In genomic region chr5:2542026-2542425, GRCh38 we compare ENCODE assay signal across 15 cellular contexts.
DNase-seq lines count a peak whose midpoint lies in the region; ATAC-seq and TF ChIP-seq lines count a peak whose summit lies in the region.
"Had no signal": no experiment of that assay in that cellular context is flagged by ENCODE, and none has a peak within 500 bp of the region (broad histone marks: within the 10 kb centered on the region; RNA-seq: fewer than 3 reads in every experiment).

No MANE protein-coding gene starts in this region.

- no peak overlapping the region for H2BK12ac ChIP-seq in H9 (ENCODE audit: insufficient read length, low read depth, low read length)

- no peak overlapping the region for H2BK20ac ChIP-seq in H9 (ENCODE audit: low read depth, low read length, poor library complexity, severe bottlenecking)

- no peak overlapping the region for H2BK5ac ChIP-seq in H9 (ENCODE audit: insufficient read length, low read length)

- no peaks in the 10 kb centered on the region for H4K20me1 ChIP-seq in BLaER1
- H4K20me1 ChIP-seq in H9 (ENCODE audit: control insufficient read depth, insufficient read depth, insufficient read length), result no peaks in the 10 kb centered on the region
- H4K20me1 ChIP-seq in neural progenitor cell (ENCODE audit: low read depth), result no peaks in the 10 kb centered on the region

- H3K4me1 ChIP-seq in BLaER1, result peaks cover 55% of the 10 kb centered on the region
- H3K4me1 ChIP-seq in H9 (ENCODE audit: insufficient read depth, low read length), result 0 out of 2 replicates have a peak, but pooled peaks cover 2% of the 10 kb centered on the region
- H3K4me1 ChIP-seq in neural progenitor cell, result peaks cover 27% of the 10 kb centered on the region
- no peaks in the 10 kb centered on the region for H3K4me1 ChIP-seq in upper lobe of right lung
- H3K4me1 ChIP-seq: BE2C, Caco-2 had no signal

- no peak overlapping the region for H3K56ac ChIP-seq in H9 (ENCODE audit: insufficient read length, low read depth, low read length)

- H2AFZ ChIP-seq in H9 (ENCODE audit: low read length), result no peak overlapping the region
- H2AFZ ChIP-seq in neural progenitor cell (replicated peaks), result no peak overlapping the region
- H2AFZ ChIP-seq: GM23338 had no signal

- no peak overlapping the region for H3K23ac ChIP-seq in H9 (ENCODE audit: insufficient read length, low read depth, low read length)

- H3K27me3 Mint-ChIP-seq in H9 (ENCODE audit: low read depth) (peaks cover 4% of the 10 kb centered on the region), neural progenitor cell (ENCODE audit: insufficient read depth, low read depth) (peaks cover 20% of the 10 kb centered on the region)
- H3K27me3 Mint-ChIP-seq: CD4-positive, alpha-beta T cell had no signal

- no peak overlapping the region for H3K9ac ChIP-seq in BLaER1
- H3K9ac ChIP-seq in H9 (ENCODE audit: extremely low read depth, insufficient read length, low read length), result no peak overlapping the region
- H3K9ac ChIP-seq in neural progenitor cell, result no peak overlapping the region
- H3K9ac ChIP-seq: KMS-11 had no signal

- no peak overlapping the region for H2BK15ac ChIP-seq in H9 (ENCODE audit: low read depth, low read length)

- no peak overlapping the region for H3K14ac ChIP-seq in H9 (ENCODE audit: insufficient read depth, low read length)

- H3F3A ChIP-seq in neural progenitor cell (ENCODE audit: low read depth), result peaks cover 21% of the 10 kb centered on the region

- H3K23me2 ChIP-seq in H9 (ENCODE audit: insufficient read length, low read depth, low read length, poor library complexity, severe bottlenecking), result no peaks in the 10 kb centered on the region

- peak overlapping the region; percentile 17 for H4K8ac ChIP-seq in H9 (replicated peaks; ENCODE audit: insufficient read length, low read depth, low read length)

- peaks cover 5 to 6% of the 10 kb centered on the region in 2 experiments; a peak in 4 of 5 replicates for H3K9me3 Mint-ChIP-seq in H9
- H3K9me3 Mint-ChIP-seq in neural progenitor cell, result peaks cover 16% of the 10 kb centered on the region
- H3K9me3 Mint-ChIP-seq: GM23338 had no signal

- DNase-seq in H9 (no peak), neural progenitor cell (ENCODE audit: low spot score) (no peak), upper lobe of right lung (no peak)
- DNase-seq: BE2C; Caco-2; CD4-positive, alpha-beta T cell; GDM1; H7 had no signal

- TF ChIP-seq CTCF in H9 (conservative IDR thresholded peaks at IDR 0.05) (no peak), neural progenitor cell (IDR thresholded peaks at IDR 0.05) (no peak), upper lobe of right lung (IDR thresholded peaks at IDR 0.05) (no peak)

- no peak overlapping the region for H3T11ph ChIP-seq in H9 (ENCODE audit: low read length)

- H3K4me2 ChIP-seq in BLaER1 (peak overlapping the region; percentile 7; the same call in 1 of the 2 replicates), H9 (ENCODE audit: insufficient read depth, insufficient read length, low read length) (no peak overlapping the region), neural progenitor cell (no peak overlapping the region)
- H3K4me2 ChIP-seq: GM23338, KMS-11 had no signal

- H3K79me1 ChIP-seq in H9 (ENCODE audit: insufficient read depth, low read depth, low read length, poor library complexity, severe bottlenecking), result no peaks in the 10 kb centered on the region

- no peak overlapping the region for H3K4me3 Mint-ChIP-seq in H9
- no peak overlapping the region for H3K4me3 Mint-ChIP-seq in neural progenitor cell
- H3K4me3 Mint-ChIP-seq: CD4-positive, alpha-beta T cell; GM23338 had no signal

- H3K79me2 ChIP-seq in H9 (ENCODE audit: insufficient read depth, low read length) (no peaks in the 10 kb centered on the region), neural progenitor cell (ENCODE audit: low read depth) (no peaks in the 10 kb centered on the region)

- H4K91ac ChIP-seq in H9 (ENCODE audit: insufficient read length, low read depth, low read length), result no peak overlapping the region

- H3K9me3 ChIP-seq in BLaER1, result peaks cover 16% of the 10 kb centered on the region
- H3K9me3 ChIP-seq in H9 (ENCODE audit: control insufficient read depth, low read depth, low read length), result no peaks in the 10 kb centered on the region
- H3K9me3 ChIP-seq in neural progenitor cell (ENCODE audit: low read depth), result no peaks in the 10 kb centered on the region
- no peaks in the 10 kb centered on the region for H3K9me3 ChIP-seq in upper lobe of right lung
- H3K9me3 ChIP-seq: BE2C, Caco-2 had no signal

- no peaks in the 10 kb centered on the region for H3K27me3 ChIP-seq in BLaER1
- no peaks in the 10 kb centered on the region for H3K27me3 ChIP-seq in H9 (ENCODE audit: insufficient read depth, low read length)
- H3K27me3 ChIP-seq in neural progenitor cell, result no peaks in the 10 kb centered on the region
- no peaks in the 10 kb centered on the region for H3K27me3 ChIP-seq in upper lobe of right lung
- H3K27me3 ChIP-seq: BE2C had no signal

- ATAC-seq in upper lobe of right lung (peak; percentile 19), HG03354 (IDR thresholded peaks at IDR 0.05; ENCODE audit: poor library complexity, severe bottlenecking, unreplicated experiment) (no peak), GM21825 (IDR thresholded peaks at IDR 0.05; ENCODE audit: unreplicated experiment) (no peak)
- ATAC-seq: GM23338 had no signal

- no CpG with 5 or more reads among the region's 11 CpGs for WGBS in H9 (ENCODE audit: extremely low coverage, insufficient read length, low lambda C conversion rate)

- no peak overlapping the region for H2BK120ac ChIP-seq in H9 (ENCODE audit: low read depth, low read length, poor library complexity, severe bottlenecking)

- H4K5ac ChIP-seq in H9 (ENCODE audit: insufficient read length, low read depth, low read length), result no peak overlapping the region

- no peak overlapping the region for H3K27ac Mint-ChIP-seq in H9
- H3K27ac Mint-ChIP-seq in neural progenitor cell, result peak overlapping the region; percentile 23
- H3K27ac Mint-ChIP-seq: CD4-positive, alpha-beta T cell; GM23338 had no signal

- H3K36me3 Mint-ChIP-seq in H9 (ENCODE audit: insufficient read depth in 1 of 3, low read depth in 3 of 3) (peaks cover 0 to 5% (median 0%) of the 10 kb centered on the region in 3 experiments; a peak in 1 of 7 replicates), neural progenitor cell (peaks cover 5% of the 10 kb centered on the region)

- H3K4ac ChIP-seq in H9 (ENCODE audit: low read depth, low read length), result no peak overlapping the region

- H2AK5ac ChIP-seq in H9 (ENCODE audit: insufficient read length, low read length), result no peak overlapping the region

- no peaks in the 10 kb centered on the region for H3K36me3 ChIP-seq in BLaER1
- no peaks in the 10 kb centered on the region for H3K36me3 ChIP-seq in neural progenitor cell
- no peaks in the 10 kb centered on the region for H3K36me3 ChIP-seq in upper lobe of right lung
- H3K36me3 ChIP-seq: BE2C had no signal

- peak overlapping the region; percentile 56; the same call in 1 of the 2 replicates for H3K27ac ChIP-seq in BLaER1
- no peak overlapping the region for H3K27ac ChIP-seq in H9 (ENCODE audit: insufficient read length, low read depth, low read length)
- no peak overlapping the region for H3K27ac ChIP-seq in neural progenitor cell
- no peak overlapping the region for H3K27ac ChIP-seq in upper lobe of right lung
- H3K27ac ChIP-seq: C4-2B, HL-60, KMS-11 had no signal

- no peak overlapping the region for H3K4me3 ChIP-seq in BLaER1
- no peak overlapping the region for H3K4me3 ChIP-seq in neural progenitor cell
- H3K4me3 ChIP-seq in upper lobe of right lung, result no peak overlapping the region
- H3K4me3 ChIP-seq: GM23338 had no signal

- no peak overlapping the region for H3K18ac ChIP-seq in H9 (ENCODE audit: insufficient read length, low read depth, low read length)

- intact Hi-C loops in upper lobe of right lung (cut with DNase I), result no loop called here

- peaks cover 24 to 32% of the 10 kb centered on the region in 2 experiments for H3K4me1 Mint-ChIP-seq in H9
- peaks cover 48% of the 10 kb centered on the region for H3K4me1 Mint-ChIP-seq in neural progenitor cell
